10 cellular contexts compared by ENCODE assay signal in the genomic region with DNA sequence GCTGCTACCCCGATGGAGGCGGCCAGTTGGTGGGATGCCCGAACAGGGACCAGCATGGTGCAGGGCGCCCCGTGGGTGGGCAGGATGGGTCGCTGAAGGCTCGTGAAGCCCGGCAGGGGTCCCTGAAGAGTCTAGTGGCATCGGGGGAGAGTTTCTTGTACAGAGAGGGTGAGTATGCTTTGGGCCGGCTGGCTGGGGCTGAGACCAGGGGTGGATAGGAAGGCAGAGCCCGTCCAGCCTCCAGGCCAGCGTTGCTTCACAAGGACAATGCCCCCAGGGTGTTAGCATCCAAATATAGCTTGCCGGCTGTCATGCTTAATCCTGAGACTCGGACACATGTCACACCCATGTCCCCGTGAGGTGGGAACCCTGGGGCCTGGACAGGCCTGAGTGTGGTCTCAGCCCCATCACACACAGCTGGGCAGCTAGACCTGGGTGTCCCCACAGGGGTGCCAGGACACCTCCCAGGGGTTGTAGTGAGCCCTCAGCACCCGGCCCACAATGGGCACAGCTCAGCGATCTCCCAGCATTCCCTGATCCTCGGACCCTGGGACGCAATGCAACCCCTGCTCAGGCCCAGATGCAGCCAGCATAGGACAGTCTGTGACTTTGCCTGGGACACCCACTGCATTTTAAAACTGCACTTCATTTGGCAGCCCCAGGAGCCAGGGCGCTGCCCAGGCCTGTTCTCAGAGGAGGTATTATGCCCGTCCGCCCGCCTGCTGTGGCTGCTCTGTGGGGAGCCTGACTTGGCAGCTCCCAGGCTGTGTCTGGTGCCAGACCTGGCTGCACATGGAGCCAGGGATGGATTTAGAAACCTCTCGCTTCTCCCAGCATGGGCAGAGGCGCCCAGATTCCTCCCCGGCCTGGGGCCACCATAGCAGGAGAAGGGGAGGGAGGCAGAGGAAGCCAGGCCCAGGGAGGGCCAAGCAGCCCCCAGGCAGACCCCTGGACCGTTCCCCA. TPM values are rescaled to one million over a fixed set of nuclear protein-coding genes. Genes with fewer than 3 reads are reported as not detected.
A peak's percentile ranks its signal among the peaks of the same experiment; 100 is the strongest.
DNase-seq lines count a peak whose midpoint lies in the region; ATAC-seq and TF ChIP-seq lines count a peak whose summit lies in the region.
"Had no signal": no experiment of that assay in that cellular context is flagged by ENCODE, and none has a peak within 500 bp of the region (broad histone marks: within the 10 kb centered on the region; RNA-seq: fewer than 3 reads in every experiment).

No MANE protein-coding gene starts in this region.

- H3K4me3 ChIP-seq in A673 (ENCODE audit: low read depth, low read length, poor library complexity, severe bottlenecking) (no peak overlapping the region), dorsolateral prefrontal cortex (no peak overlapping the region), muscle layer of duodenum (ENCODE audit: low read depth in 1 of 2, low read length in 2 of 2) (no peak overlapping the region)

- H3K4me1 ChIP-seq in A673 (ENCODE audit: insufficient read depth, low read length, poor library complexity, severe bottlenecking) (peaks cover 33% of the 10 kb centered on the region), muscle layer of duodenum (ENCODE audit: control insufficient read depth in 1 of 2, insufficient read depth in 2 of 2, low read length in 2 of 2) (peaks cover 14 to 50% of the 10 kb centered on the region in 2 donors)

- no TSS peak for BruUV-seq in A673 (replicated peaks; lab: Mats Ljungman, UMichigan)

- no peak for TF ChIP-seq CTCF in A673 (conservative IDR thresholded peaks at IDR 0.05; ENCODE audit: low read depth, low read length)
- no peak for TF ChIP-seq CTCF in dorsolateral prefrontal cortex (IDR thresholded peaks at IDR 0.05 in 54 of 56, conservative IDR thresholded peaks at IDR 0.05 in 2 of 56; ENCODE audit: low read depth in 1 of 56, partially characterized antibody in 56 of 56)

- POLR2A ChIA-PET in A673 (lab: Charles Lee; ENCODE audit: low non-redundant PET), result no interaction called here

- CTCF ChIA-PET in A673 (lab: Charles Lee), result no interaction called here

- no peaks in the 10 kb centered on the region for H3K36me3 ChIP-seq in A673 (ENCODE audit: insufficient read depth, low read length, poor library complexity, severe bottlenecking)
- H3K36me3 ChIP-seq in muscle layer of duodenum (ENCODE audit: control insufficient read depth in 1 of 2, insufficient read depth in 2 of 2, low read length in 2 of 2), result no peaks in the 10 kb centered on the region

- H3K27ac ChIP-seq in A673 (ENCODE audit: low read depth, low read length, poor library complexity, severe bottlenecking) (peak overlapping the region; percentile 42), dorsolateral prefrontal cortex (peak overlapping the region in 55 of 59 donors; percentile 6 to 89 (median 71)), muscle layer of duodenum (ENCODE audit: low read length) (peak overlapping the region; percentile 67)

- intact Hi-C loops in A673 (cut with micrococcal nuclease; ENCODE audit: unreplicated experiment), result no loop called here
- intact Hi-C loops in dorsolateral prefrontal cortex (cut with DNase I), result no loop called here

- ATAC-seq in GM18870 (IDR thresholded peaks at IDR 0.05; ENCODE audit: unreplicated experiment), result no peak

- peak; percentile 69 for DNase-seq in A673 (ENCODE audit: low spot score)
- peak; percentile 81 for DNase-seq in NCI-H1694 treated with DMSO at 0.1 percent for 48 hours (lab: John Stamatoyannopoulos, UW)
- peak in 9 of 10 donors; percentile 29 to 79 (median 67) for DNase-seq in dorsolateral prefrontal cortex
- no peak for DNase-seq in kidney glomerular epithelial cell (lab: John Stamatoyannopoulos, UW)
- DNase-seq in AG08395 (ENCODE audit: low spot score), result no peak
- no peak for DNase-seq in stimulated activated CD4-positive, alpha-beta T cell treated with anti-CD3 and anti-CD28 coated beads, Interleukin-15, amount 100 ng/mL, for 24 hours
- DNase-seq: activated naive CD4-positive, alpha-beta T cell; stimulated activated CD4-positive, alpha-beta T cell treated with anti-CD3 and anti-CD28 coated beads, Interleukin-2, amount 100 ng/mL, for 48 hours had no signal

- H3K9me3 ChIP-seq in A673 (ENCODE audit: low read depth, low read length, poor library complexity, severe bottlenecking), result no peaks in the 10 kb centered on the region
- H3K9me3 ChIP-seq in muscle layer of duodenum (ENCODE audit: control insufficient read depth in 1 of 2, low read length in 2 of 2), result no peaks in the 10 kb centered on the region

- no peaks in the 10 kb centered on the region for H3K27me3 ChIP-seq in A673 (replicated peaks; ENCODE audit: insufficient read depth, low read depth, low read length, poor library complexity)
- H3K27me3 ChIP-seq in dorsolateral prefrontal cortex, result no peaks in the 10 kb centered on the region
- H3K27me3 ChIP-seq in muscle layer of duodenum (ENCODE audit: low read depth, low read length), result no peaks in the 10 kb centered on the region

RNA-seq across cellular contexts. Expression of gene RAMP1, which starts 36.4 kb away (rescaled TPM):
- 22.0 and 24.8 TPM in 2 replicates for total RNA-seq in A673 (2021)
- 100 to 1,000 TPM in 16 of 120 experiments, 10 to 100 TPM in 104; 39.9 to 172 (median 76.2) TPM for total RNA-seq in dorsolateral prefrontal cortex

Comparison
In these comparisons a context has a peak if more than half of its experiments do, and no peak if none do; other contexts are left out.
1. DNase-seq: peak in A673 (single experiment), NCI-H1694 treated with DMSO at 0.1 percent for 48 hours (single experiment) and dorsolateral prefrontal cortex (9 of 10); none in kidney glomerular epithelial cell (single experiment), AG08395 (single experiment) and stimulated activated CD4-positive, alpha-beta T cell treated with anti-CD3 and anti-CD28 coated beads, Interleukin-15, amount 100 ng/mL, for 24 hours (single experiment).
2. Peak in every context shown above with its lines, with median percentiles within 50 percentile points of each other: H3K27ac ChIP-seq.